ENCODE assay signal across 14 cellular contexts in genomic region chr18:59864446-59864764, GRCh38.
"Had no signal": no experiment of that assay in that cellular context is flagged by ENCODE, and none has a peak within 500 bp of the region (broad histone marks: within the 10 kb centered on the region; RNA-seq: fewer than 3 reads in every experiment).

No MANE protein-coding gene starts in this region.

- H3K27ac ChIP-seq: coronary artery, left lung, stomach, VCaP had no signal

- H3K27me3 ChIP-seq: left lung had no signal

- H3K9me3 ChIP-seq: left lung, stomach had no signal

- ATAC-seq: activated naive CD8-positive, alpha-beta T cell treated with anti-CD3 and anti-CD28 coated beads, Interleukin-2, amount 50 U/mL, for 24 hours; left lung; T-cell had no signal

- H3K27ac Mint-ChIP-seq: activated naive CD8-positive, alpha-beta T cell treated with anti-CD3 and anti-CD28 coated beads, Interleukin-2, amount 50 U/mL, for 24 hours; nephron; T-cell had no signal

- H3K4me3 ChIP-seq: coronary artery, left lung, stomach had no signal

- H3K4me3 Mint-ChIP-seq: activated naive CD8-positive, alpha-beta T cell treated with anti-CD3 and anti-CD28 coated beads, Interleukin-2, amount 50 U/mL, for 24 hours; nephron; T-cell had no signal

- H3K36me3 ChIP-seq: left lung, stomach had no signal

- DNase-seq: activated CD4-positive, alpha-beta T cell treated with anti-CD3 and anti-CD28 coated beads for 48 hours; activated naive CD4-positive, alpha-beta T cell treated with Interleukin-2 at 50 U/mL for 16 hours; activated naive CD8-positive, alpha-beta T cell treated with anti-CD3 and anti-CD28 coated beads, Interleukin-2, amount 50 U/mL, for 24 hours; central memory CD4-positive, alpha-beta T cell; effector CD8-positive, alpha-beta T cell; left lung; mesenchymal stem cell; stimulated activated CD4-positive, alpha-beta T cell treated with anti-CD3 and anti-CD28 coated beads, Interleukin-4, amount 100 ng/mL, for 1 hour; stomach; T-cell; T1000 had no signal

- H3K36me3 Mint-ChIP-seq: T-cell had no signal

- H3K9me3 Mint-ChIP-seq: activated naive CD8-positive, alpha-beta T cell treated with anti-CD3 and anti-CD28 coated beads, Interleukin-2, amount 50 U/mL, for 24 hours; nephron; T-cell had no signal

- H3K4me1 ChIP-seq: left lung had no signal

- H3K4me1 Mint-ChIP-seq: nephron, T-cell had no signal
